ENCODE assay signal across 9 cellular contexts in genomic region chr7:85750454-85750949, GRCh38.
DNase-seq lines count a peak whose midpoint lies in the region; ATAC-seq, FAIRE-seq and TF ChIP-seq lines count a peak whose summit lies in the region.
"Had no signal": no experiment of that assay in that cellular context is flagged by ENCODE, and none has a peak within 500 bp of the region (broad histone marks: within the 10 kb centered on the region; RNA-seq: fewer than 3 reads in every experiment).

No MANE protein-coding gene starts in this region.

- H3K9me3 ChIP-seq in heart left ventricle: peaks cover 0 to 24% (median 6%) of the 10 kb centered on the region in 12 donors
- no peaks in the 10 kb centered on the region for H3K9me3 ChIP-seq in small intestine (ENCODE audit: control insufficient read depth, low read depth)
- H3K9me3 ChIP-seq in sigmoid colon: peaks cover 0 to 6% (median 0%) of the 10 kb centered on the region in 4 donors

- intact Hi-C loops in heart left ventricle (cut with DNase I) (loop anchor here in 1 of 10 donors (10.0 kb wide), 1 partner anchor 716 kb away; no protein-coding TSS in a partner anchor), left ventricle myocardium superior (cut with micrococcal nuclease) (no loop called here), sigmoid colon (cut with DNase I) (loop anchor here (10.0 kb wide), 1 partner anchor 716 kb away; no protein-coding TSS in a partner anchor)

- FAIRE-seq in small intestine (lab: Jason Lieb, UNC): no peak

- no peak overlapping the region for H3K4me3 ChIP-seq in heart left ventricle
- no peak overlapping the region for H3K4me3 ChIP-seq in small intestine (ENCODE audit: low read depth in 1 of 2, low read length in 2 of 2)
- H3K4me3 ChIP-seq in sigmoid colon: no peak overlapping the region

- ATAC-seq in heart left ventricle (peak in 3 of 4 donors; percentile 22 to 61 (median 24)), left ventricle myocardium superior (no peak), GM21528 (IDR thresholded peaks at IDR 0.05; ENCODE audit: low FRiP score, unreplicated experiment) (peak; percentile 95), HG03565 (IDR thresholded peaks at IDR 0.05; ENCODE audit: unreplicated experiment) (peak; percentile 98)

- TF ChIP-seq CTCF in heart left ventricle (IDR thresholded peaks at IDR 0.05): peak in 11 of 12 donors; percentile 9 to 53 (median 38)
- peak in 2 of 4 experiments; percentile 31 to 34 for TF ChIP-seq CTCF in sigmoid colon (IDR thresholded peaks at IDR 0.05)

- H3K27ac ChIP-seq in heart left ventricle (no peak overlapping the region), small intestine (ENCODE audit: low read depth in 1 of 2, low read length in 1 of 2) (no peak overlapping the region), sigmoid colon (no peak overlapping the region)

- no peak for TF ChIP-seq EP300 in sigmoid colon (IDR thresholded peaks at IDR 0.05)

- H3K4me1 ChIP-seq in heart left ventricle (no peaks in the 10 kb centered on the region), small intestine (ENCODE audit: control insufficient read depth in 2 of 2, insufficient read depth in 1 of 2, low read depth in 1 of 2, low read length in 1 of 2) (no peaks in the 10 kb centered on the region), sigmoid colon (no peaks in the 10 kb centered on the region)

- TF ChIP-seq POLR2A in heart left ventricle (IDR thresholded peaks at IDR 0.05) (no peak), sigmoid colon (IDR thresholded peaks at IDR 0.05) (no peak)

- H3K36me3 ChIP-seq in heart left ventricle (no peaks in the 10 kb centered on the region), small intestine (ENCODE audit: control insufficient read depth in 2 of 2, insufficient read depth in 2 of 2, low read length in 2 of 2) (no peaks in the 10 kb centered on the region), sigmoid colon (no peaks in the 10 kb centered on the region)

- H3K27me3 ChIP-seq in heart left ventricle (no peaks in the 10 kb centered on the region), small intestine (ENCODE audit: control insufficient read depth in 2 of 2, insufficient read depth in 2 of 2, low read length in 2 of 2) (no peaks in the 10 kb centered on the region), sigmoid colon (no peaks in the 10 kb centered on the region)

- 14 to 19% (median 18%) methylated on average over 14 of the region's 14 CpGs for WGBS in heart left ventricle, 4 donors
- WGBS in small intestine, 3 donors: 56 to 72% (median 64%) methylated on average over 14 of the region's 14 CpGs
- WGBS in sigmoid colon, 2 donors: 48 to 68% methylated on average over 14 of the region's 14 CpGs

- DNase-seq in heart left ventricle (no peak), left ventricle myocardium superior (no peak), SHP77 (lab: John Stamatoyannopoulos, UW) (peak; percentile 25 to 56), fibroblast of peridontal ligament (ENCODE audit: extremely low read depth) (peak; percentile 57), small intestine (peak; percentile 7), sigmoid colon (no peak)
- DNase-seq: left cardiac atrium had no signal

Comparison
In these comparisons a context has a peak if more than half of its experiments do, and no peak if none do; other contexts are left out.
1. DNase-seq: peak in SHP77 (2 of 2), fibroblast of peridontal ligament (single experiment) and small intestine (single experiment); none in heart left ventricle (0 of 5), left ventricle myocardium superior (single experiment) and sigmoid colon (single experiment).